In the genomic region with DNA sequence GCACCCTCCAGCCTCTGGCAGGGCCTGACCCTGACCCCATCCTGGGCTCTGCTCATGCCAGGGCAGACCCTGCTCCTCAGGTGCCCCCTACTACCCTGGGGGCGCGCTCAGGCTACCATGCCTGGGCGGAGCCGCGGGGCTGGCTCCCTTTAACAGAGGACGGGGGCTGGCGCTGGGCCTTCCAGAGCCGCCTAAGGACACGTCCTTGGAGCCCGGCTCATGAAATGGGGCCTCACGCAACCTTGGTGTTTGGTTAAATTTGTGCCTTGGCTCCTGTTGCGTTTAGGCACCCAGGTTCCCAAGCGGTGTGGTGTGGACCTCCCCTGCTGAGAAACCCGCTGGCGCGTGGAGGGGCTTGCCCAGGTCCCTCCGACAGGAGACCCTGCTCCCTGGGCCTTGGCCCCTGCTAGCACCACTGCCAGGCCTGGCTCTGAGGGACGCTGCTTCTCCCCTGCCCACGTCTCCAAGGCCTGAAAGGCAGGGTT, we compare ENCODE assay signal across 13 cellular contexts. TPM values are rescaled to one million over a fixed set of nuclear protein-coding genes. Genes with fewer than 3 reads are reported as not detected.
DNase-seq lines count a peak whose midpoint lies in the region; ATAC-seq, FAIRE-seq and TF ChIP-seq lines count a peak whose summit lies in the region.
"Had no signal": no experiment of that assay in that cellular context is flagged by ENCODE, and none has a peak within 500 bp of the region (broad histone marks: within the 10 kb centered on the region; RNA-seq: fewer than 3 reads in every experiment).

No MANE protein-coding gene starts in this region.

- in situ Hi-C loops in HepG2 (cut with HindIII; ENCODE audit: extremely low pct_ligation_motif_present, low pct_unique_long_range_greater_than_20kb): no loop called here

- peaks cover 3 to 13% of the 10 kb centered on the region in 2 experiments; a peak in 4 of 5 replicates for H3K36me3 ChIP-seq in HepG2 (replicated peaks in 1 of 2; ENCODE audit: control insufficient read depth in 1 of 2, insufficient read depth in 2 of 2, low read length in 2 of 2)
- peaks cover 0 to 24% (median 3%) of the 10 kb centered on the region in 4 donors for H3K36me3 ChIP-seq in right lobe of liver
- peaks cover 0 to 20% of the 10 kb centered on the region in 2 donors for H3K36me3 ChIP-seq in adrenal gland (replicated peaks in 1 of 2)
- peaks cover 46% of the 10 kb centered on the region for H3K36me3 ChIP-seq in neutrophil

- H3K4me3 ChIP-seq in HepG2 (replicated peaks in 1 of 3; ENCODE audit: insufficient read depth in 1 of 3, low read depth in 2 of 3, low read length in 3 of 3) (no peak overlapping the region), right lobe of liver (no peak overlapping the region), adrenal gland (no peak overlapping the region), neutrophil (ENCODE audit: low read depth in 1 of 2, low read length in 1 of 2) (no peak overlapping the region), coronary artery (no peak overlapping the region)

- H3K4me2 ChIP-seq in HepG2 (ENCODE audit: low read depth, low read length): no peak overlapping the region

- H2AFZ ChIP-seq in HepG2 (ENCODE audit: low read length): no peak overlapping the region

- H3K27ac ChIP-seq in HepG2 (ENCODE audit: extremely low read length, insufficient read depth, low read length) (no peak overlapping the region), right lobe of liver (no peak overlapping the region), adrenal gland (peak overlapping the region; percentile 72 to 86 (median 81)), neutrophil (peak overlapping the region; percentile 9), coronary artery (no peak overlapping the region)

- H3K9ac ChIP-seq in HepG2 (ENCODE audit: insufficient read depth, low read depth, low read length): no peak overlapping the region

- H4K20me1 ChIP-seq in HepG2 (ENCODE audit: insufficient read depth, low read length): peaks cover 6% of the 10 kb centered on the region; the same call in 1 of the 2 replicates

- no peak for TF ChIP-seq CTCF in HepG2 (CRISPR knock-in tag; IDR thresholded peaks at IDR 0.05)
- TF ChIP-seq CTCF in right lobe of liver (IDR thresholded peaks at IDR 0.05): no peak
- no peak for TF ChIP-seq CTCF in adrenal gland (IDR thresholded peaks at IDR 0.05)
- TF ChIP-seq CTCF in neutrophil (IDR thresholded peaks at IDR 0.05): no peak
- TF ChIP-seq CTCF in coronary artery (IDR thresholded peaks at IDR 0.05): no peak

- intact Hi-C loops in HepG2 (cut with micrococcal nuclease; ENCODE audit: unreplicated experiment) (no loop called here), right lobe of liver (cut with DNase I) (no loop called here), adrenal gland (cut with DNase I) (no loop called here)

- H3K4me1 ChIP-seq in HepG2 (ENCODE audit: insufficient read depth, low read length) (peaks cover 48% of the 10 kb centered on the region), right lobe of liver (peaks cover 0 to 15% (median 7%) of the 10 kb centered on the region in 4 donors), adrenal gland (replicated peaks in 1 of 2) (peaks cover 33 to 59% of the 10 kb centered on the region in 2 donors), neutrophil (ENCODE audit: control insufficient read depth in 1 of 2, insufficient read depth in 1 of 2, low read depth in 1 of 2, low read length in 1 of 2) (peaks cover 39 to 40% of the 10 kb centered on the region in 2 experiments)
- H3K4me1 ChIP-seq: BE2C had no signal

- H3K9me3 ChIP-seq in HepG2 (ENCODE audit: low read length) (no peaks in the 10 kb centered on the region), right lobe of liver (no peaks in the 10 kb centered on the region), adrenal gland (replicated peaks in 1 of 3) (no peaks in the 10 kb centered on the region), neutrophil (no peaks in the 10 kb centered on the region)
- H3K9me3 ChIP-seq: BE2C had no signal

- no peak for TF ChIP-seq EP300 in HepG2 (IDR thresholded peaks at IDR 0.05; ENCODE audit: low read depth in 2 of 2, low read length in 2 of 2)
- no peak for TF ChIP-seq EP300 in HepG2 (CRISPR knock-in tag; IDR thresholded peaks at IDR 0.05; ENCODE audit: borderline replicate concordance)

- no peak for TF ChIP-seq RAD21 in HepG2 (CRISPR knock-in tag; IDR thresholded peaks at IDR 0.05)

- DNase-seq in HepG2 (ENCODE audit: low spot score): no peak
- DNase-seq in right lobe of liver: no peak
- peak; percentile 54 to 85 (median 69) for DNase-seq in adrenal gland
- no peak for DNase-seq in coronary artery (ENCODE audit: low spot score)
- DNase-seq in SKM-1 (lab: John Stamatoyannopoulos, UW; ENCODE audit: unreplicated experiment): no peak
- DNase-seq: BE2C, GF-D8, Karpas-422, NCI-H1417, NCI-H2029, NCI-H510A treated with DMSO at 0.1 percent for 48 hours had no signal

- POLR2A ChIA-PET in HepG2 (lab: Yijun Ruan, JAX): no interaction called here

- WGBS in HepG2 (ENCODE audit: low lambda C conversion rate): 95% methylated on average over 8 of the region's 19 CpGs
- no CpG with 5 or more reads among the region's 19 CpGs for WGBS in right lobe of liver (ENCODE audit: insufficient coverage, low coverage, low lambda C conversion rate, missing lambda C conversion rate)
- 25 to 58% (median 52%) methylated on average over 2 to 19 of the region's 19 CpGs for WGBS in adrenal gland, 4 donors

- peaks cover 32% of the 10 kb centered on the region for H3K79me2 ChIP-seq in HepG2 (ENCODE audit: insufficient read depth, low read length)

- no peak for FAIRE-seq in HepG2 (lab: Jason Lieb, UNC)

- BruUV-seq in HepG2 (replicated peaks; lab: Mats Ljungman, UMichigan): no TSS peak

- H3K27me3 ChIP-seq in HepG2 (ENCODE audit: control insufficient read depth in 1 of 2, insufficient read depth in 2 of 2, low read length in 2 of 2) (no peaks in the 10 kb centered on the region; a peak in 1 of 5 replicates), right lobe of liver (no peaks in the 10 kb centered on the region), adrenal gland (no peaks in the 10 kb centered on the region), neutrophil (no peaks in the 10 kb centered on the region)
- H3K27me3 ChIP-seq: BE2C had no signal

- CTCF ChIA-PET in HepG2 (lab: Yijun Ruan, JAX; ENCODE audit: low intra/inter-chr PET ratio, low total read pairs): no interaction called here

- TF ChIP-seq POLR2A in HepG2 (IDR thresholded peaks at IDR 0.05; ENCODE audit: insufficient read depth in 1 of 2, low read depth in 2 of 2, low read length in 2 of 2) (no peak), right lobe of liver (IDR thresholded peaks at IDR 0.05) (no peak), adrenal gland (IDR thresholded peaks at IDR 0.05) (no peak)

- ATAC-seq in HepG2: no peak
- ATAC-seq in right lobe of liver: no peak
- ATAC-seq in GM21737 (IDR thresholded peaks at IDR 0.05; ENCODE audit: unreplicated experiment): no peak

RNA-seq across cellular contexts. Expression of a gene that starts 3.4 kb away (rescaled TPM):
- total RNA-seq in HepG2 (2016; rRNA removed; fragmentation: Illumina TruSeq; extraction: Trizol) (19.2 and 23.0 TPM in 2 replicates), right lobe of liver (10 to 100 TPM; 26.8 to 51.9 (median 36.7) TPM), adrenal gland (100 to 1,000 TPM in 2 of 8 donors, 10 to 100 TPM in 6; 46.1 to 171 (median 73.8) TPM)
- 32.6 and 34.0 TPM in 2 replicates for total RNA-seq in HepG2 (2016; cell fraction: cytosol; rRNA removed; fragmentation: Illumina TruSeq; extraction: Trizol; ENCODE audit: low read depth)
- 15.2 and 25.2 TPM in 2 replicates for total RNA-seq in HepG2 (2016; cell fraction: insoluble cytoplasmic fraction; rRNA removed; fragmentation: Illumina TruSeq; extraction: Trizol)
- total RNA-seq in HepG2 (2016; cell fraction: membrane; rRNA removed; fragmentation: Illumina TruSeq; extraction: Trizol): 17.9 and 21.2 TPM in 2 replicates
- total RNA-seq in HepG2 (2016; cell fraction: nucleus; rRNA removed; fragmentation: Illumina TruSeq; extraction: Trizol): 21.3 and 28.8 TPM in 2 replicates
- polyA plus RNA-seq in HepG2 (2011; rRNA removed) (27.1 and 32.7 TPM in 2 replicates), adrenal gland (100 to 1,000 TPM in 1 of 3 donors, 10 to 100 TPM in 2; 42.0 to 107 (median 75.2) TPM)
- 15.3 and 21.9 TPM in 2 replicates for polyA plus RNA-seq in HepG2 (2011; cell fraction: cytosol; rRNA removed)
- 115 and 134 TPM in 2 replicates for polyA plus RNA-seq in HepG2 (2011; cell fraction: nucleus; rRNA removed)
- polyA plus RNA-seq in HepG2 (2012): 23.7 and 24.3 TPM in 2 replicates
- 2.4 TPM in 2 replicates for polyA plus RNA-seq in HepG2 (2016; cell fraction: cytosol; fragmentation: Illumina TruSeq; extraction: Trizol; ENCODE audit: low read depth)
- 15.9 and 22.8 TPM in 2 replicates for polyA plus RNA-seq in HepG2 (2016; cell fraction: insoluble cytoplasmic fraction; fragmentation: Illumina TruSeq; extraction: Trizol; ENCODE audit: low read depth)
- polyA plus RNA-seq in HepG2 (2016; cell fraction: membrane; fragmentation: Illumina TruSeq; extraction: Trizol; ENCODE audit: low read depth): 6.3 and 6.9 TPM in 2 replicates
- polyA plus RNA-seq in HepG2 (2016; cell fraction: nucleus; fragmentation: Illumina TruSeq; extraction: Trizol; ENCODE audit: insufficient read depth, low read depth): 70.5 and 71.6 TPM in 2 replicates
- polyA minus RNA-seq in HepG2 (2011; rRNA and poly(A)+ RNA removed; ENCODE audit: low replicate concordance): 74.8 and 208 TPM in 2 replicates
- 20.1 and 23.4 TPM in 2 replicates for polyA minus RNA-seq in HepG2 (2011; cell fraction: cytosol; rRNA and poly(A)+ RNA removed)
- polyA minus RNA-seq in HepG2 (2011; cell fraction: nucleus; rRNA and poly(A)+ RNA removed): 41.9 and 46.2 TPM in 2 replicates

RNA-seq across cellular contexts. Expression of a gene that starts 9.9 kb away (rescaled TPM):
- 13.4 and 21.7 TPM in 2 replicates for total RNA-seq in HepG2 (2016; rRNA removed; fragmentation: Illumina TruSeq; extraction: Trizol)
- 8.4 and 10.0 TPM in 2 replicates for total RNA-seq in HepG2 (2016; cell fraction: cytosol; rRNA removed; fragmentation: Illumina TruSeq; extraction: Trizol; ENCODE audit: low read depth)
- 12.6 and 23.4 TPM in 2 replicates for total RNA-seq in HepG2 (2016; cell fraction: insoluble cytoplasmic fraction; rRNA removed; fragmentation: Illumina TruSeq; extraction: Trizol)
- total RNA-seq in HepG2 (2016; cell fraction: membrane; rRNA removed; fragmentation: Illumina TruSeq; extraction: Trizol): 8.5 and 10.9 TPM in 2 replicates
- 14.0 and 15.0 TPM in 2 replicates for total RNA-seq in HepG2 (2016; cell fraction: nucleus; rRNA removed; fragmentation: Illumina TruSeq; extraction: Trizol)
- 44.4 and 50.9 TPM in 2 replicates for polyA plus RNA-seq in HepG2 (2011; rRNA removed)
- polyA plus RNA-seq in HepG2 (2011; cell fraction: cytosol; rRNA removed): 23.8 and 38.3 TPM in 2 replicates
- polyA plus RNA-seq in HepG2 (2011; cell fraction: nucleus; rRNA removed): 240 and 305 TPM in 2 replicates
- 16.2 and 19.0 TPM in 2 replicates for polyA plus RNA-seq in HepG2 (2012)
- 5.5 and 7.1 TPM in 2 replicates for polyA plus RNA-seq in HepG2 (2016; cell fraction: cytosol; fragmentation: Illumina TruSeq; extraction: Trizol; ENCODE audit: low read depth)
- 13.7 and 16.1 TPM in 2 replicates for polyA plus RNA-seq in HepG2 (2016; cell fraction: insoluble cytoplasmic fraction; fragmentation: Illumina TruSeq; extraction: Trizol; ENCODE audit: low read depth)
- polyA plus RNA-seq in HepG2 (2016; cell fraction: membrane; fragmentation: Illumina TruSeq; extraction: Trizol; ENCODE audit: low read depth): 6.1 and 7.5 TPM in 2 replicates
- 53.7 and 57.4 TPM in 2 replicates for polyA plus RNA-seq in HepG2 (2016; cell fraction: nucleus; fragmentation: Illumina TruSeq; extraction: Trizol; ENCODE audit: insufficient read depth, low read depth)
- polyA minus RNA-seq in HepG2 (2011; rRNA and poly(A)+ RNA removed; ENCODE audit: low replicate concordance): 48.5 and 187 TPM in 2 replicates
- 10.7 and 12.0 TPM in 2 replicates for polyA minus RNA-seq in HepG2 (2011; cell fraction: cytosol; rRNA and poly(A)+ RNA removed)
- polyA minus RNA-seq in HepG2 (2011; cell fraction: nucleus; rRNA and poly(A)+ RNA removed): 32.6 and 32.9 TPM in 2 replicates
- total RNA-seq in right lobe of liver: 10 to 100 TPM; 19.1 to 45.0 (median 25.2) TPM
- 10 to 100 TPM; 19.5 to 59.4 (median 35.7) TPM for total RNA-seq in adrenal gland
- 100 to 1,000 TPM in 2 of 3 donors, 10 to 100 TPM in 1; 14.1 to 194 (median 125) TPM for polyA plus RNA-seq in adrenal gland

RNA-seq across cellular contexts. Expression of a gene that starts 25.1 kb away (rescaled TPM):
- total RNA-seq in HepG2 (2016; rRNA removed; fragmentation: Illumina TruSeq; extraction: Trizol): 29.6 and 38.7 TPM in 2 replicates
- total RNA-seq in HepG2 (2016; cell fraction: cytosol; rRNA removed; fragmentation: Illumina TruSeq; extraction: Trizol; ENCODE audit: low read depth): 103 and 108 TPM in 2 replicates
- 26.0 and 40.1 TPM in 2 replicates for total RNA-seq in HepG2 (2016; cell fraction: insoluble cytoplasmic fraction; rRNA removed; fragmentation: Illumina TruSeq; extraction: Trizol)
- 93.6 and 97.4 TPM in 2 replicates for total RNA-seq in HepG2 (2016; cell fraction: membrane; rRNA removed; fragmentation: Illumina TruSeq; extraction: Trizol)
- 26.3 and 30.8 TPM in 2 replicates for total RNA-seq in HepG2 (2016; cell fraction: nucleus; rRNA removed; fragmentation: Illumina TruSeq; extraction: Trizol)
- polyA plus RNA-seq in HepG2 (2011; rRNA removed): 21.3 and 21.8 TPM in 2 replicates
- 19.1 and 23.2 TPM in 2 replicates for polyA plus RNA-seq in HepG2 (2011; cell fraction: cytosol; rRNA removed)
- polyA plus RNA-seq in HepG2 (2011; cell fraction: nucleus; rRNA removed): 46.9 and 49.7 TPM in 2 replicates
- 16.9 and 18.6 TPM in 2 replicates for polyA plus RNA-seq in HepG2 (2012)
- polyA plus RNA-seq in HepG2 (2016; cell fraction: cytosol; fragmentation: Illumina TruSeq; extraction: Trizol; ENCODE audit: low read depth): 80.6 TPM in 2 replicates
- 32.1 and 34.5 TPM in 2 replicates for polyA plus RNA-seq in HepG2 (2016; cell fraction: insoluble cytoplasmic fraction; fragmentation: Illumina TruSeq; extraction: Trizol; ENCODE audit: low read depth)
- 89.7 and 93.0 TPM in 2 replicates for polyA plus RNA-seq in HepG2 (2016; cell fraction: membrane; fragmentation: Illumina TruSeq; extraction: Trizol; ENCODE audit: low read depth)
- polyA plus RNA-seq in HepG2 (2016; cell fraction: nucleus; fragmentation: Illumina TruSeq; extraction: Trizol; ENCODE audit: insufficient read depth, low read depth): 60.9 and 67.4 TPM in 2 replicates
- polyA minus RNA-seq in HepG2 (2011; rRNA and poly(A)+ RNA removed; ENCODE audit: low replicate concordance): 9.8 and 59.1 TPM in 2 replicates
- polyA minus RNA-seq in HepG2 (2011; cell fraction: cytosol; rRNA and poly(A)+ RNA removed): 6.4 and 6.5 TPM in 2 replicates
- 13.0 and 13.1 TPM in 2 replicates for polyA minus RNA-seq in HepG2 (2011; cell fraction: nucleus; rRNA and poly(A)+ RNA removed)
- 10 to 100 TPM in 2 of 6 experiments, 1 to 10 TPM in 4; 8.4 to 11.7 (median 9.0) TPM for total RNA-seq in right lobe of liver
- 10 to 100 TPM in 7 of 8 donors, 1 to 10 TPM in 1; 5.2 to 26.2 (median 15.1) TPM for total RNA-seq in adrenal gland
- polyA plus RNA-seq in adrenal gland: 10 to 100 TPM in 2 of 3 donors, 1 to 10 TPM in 1; 7.9 to 33.5 (median 33.2) TPM

RNA-seq across cellular contexts. Expression of a gene that starts 36.7 kb away (rescaled TPM):
- 22.6 and 31.6 TPM in 2 replicates for total RNA-seq in HepG2 (2016; rRNA removed; fragmentation: Illumina TruSeq; extraction: Trizol)
- total RNA-seq in HepG2 (2016; cell fraction: cytosol; rRNA removed; fragmentation: Illumina TruSeq; extraction: Trizol; ENCODE audit: low read depth): 23.7 and 28.0 TPM in 2 replicates
- 21.4 and 31.8 TPM in 2 replicates for total RNA-seq in HepG2 (2016; cell fraction: insoluble cytoplasmic fraction; rRNA removed; fragmentation: Illumina TruSeq; extraction: Trizol)
- total RNA-seq in HepG2 (2016; cell fraction: membrane; rRNA removed; fragmentation: Illumina TruSeq; extraction: Trizol): 27.7 and 31.4 TPM in 2 replicates
- 34.5 and 40.2 TPM in 2 replicates for total RNA-seq in HepG2 (2016; cell fraction: nucleus; rRNA removed; fragmentation: Illumina TruSeq; extraction: Trizol)
- 27.6 and 36.9 TPM in 2 replicates for polyA plus RNA-seq in HepG2 (2011; rRNA removed)
- 15.3 and 20.0 TPM in 2 replicates for polyA plus RNA-seq in HepG2 (2011; cell fraction: cytosol; rRNA removed)
- polyA plus RNA-seq in HepG2 (2011; cell fraction: nucleus; rRNA removed): 128 and 151 TPM in 2 replicates
- 15.1 and 23.7 TPM in 2 replicates for polyA plus RNA-seq in HepG2 (2012)
- polyA plus RNA-seq in HepG2 (2016; cell fraction: cytosol; fragmentation: Illumina TruSeq; extraction: Trizol; ENCODE audit: low read depth): 12.4 and 19.6 TPM in 2 replicates
- 16.4 and 19.1 TPM in 2 replicates for polyA plus RNA-seq in HepG2 (2016; cell fraction: insoluble cytoplasmic fraction; fragmentation: Illumina TruSeq; extraction: Trizol; ENCODE audit: low read depth)
- 18.6 and 24.9 TPM in 2 replicates for polyA plus RNA-seq in HepG2 (2016; cell fraction: membrane; fragmentation: Illumina TruSeq; extraction: Trizol; ENCODE audit: low read depth)
- 78.6 and 82.4 TPM in 2 replicates for polyA plus RNA-seq in HepG2 (2016; cell fraction: nucleus; fragmentation: Illumina TruSeq; extraction: Trizol; ENCODE audit: insufficient read depth, low read depth)
- polyA minus RNA-seq in HepG2 (2011; rRNA and poly(A)+ RNA removed; ENCODE audit: low replicate concordance): 13.7 and 46.0 TPM in 2 replicates
- 4.0 and 7.5 TPM in 2 replicates for polyA minus RNA-seq in HepG2 (2011; cell fraction: cytosol; rRNA and poly(A)+ RNA removed)
- 27.8 and 33.3 TPM in 2 replicates for polyA minus RNA-seq in HepG2 (2011; cell fraction: nucleus; rRNA and poly(A)+ RNA removed)
- 10 to 100 TPM in 5 of 6 experiments, 1 to 10 TPM in 1; 9.2 to 17.8 (median 11.8) TPM for total RNA-seq in right lobe of liver
- total RNA-seq in adrenal gland: 10 to 100 TPM; 20.0 to 39.4 (median 24.0) TPM
- 10 to 100 TPM; 17.2 to 88.3 (median 75.0) TPM for polyA plus RNA-seq in adrenal gland

Comparison
In these comparisons a context has a peak if more than half of its experiments do, and no peak if none do; other contexts are left out.
1. DNase-seq: peak in adrenal gland (7 of 7); none in HepG2 (single experiment), right lobe of liver (0 of 3), coronary artery (single experiment) and SKM-1 (single experiment).
2. H3K27ac ChIP-seq: peak in adrenal gland (5 of 5) and neutrophil (single experiment); none in HepG2 (single experiment), right lobe of liver (0 of 3) and coronary artery (0 of 2).